In genomic region chr18:13558132-13558531, GRCh38 we compare ENCODE assay signal across 8 cellular contexts.
DNase-seq lines count a peak whose midpoint lies in the region; ATAC-seq, FAIRE-seq and TF ChIP-seq lines count a peak whose summit lies in the region.

No MANE protein-coding gene starts in this region.

- in situ Hi-C loops in K562 (cut with MboI), result loop anchor here (10.0 kb wide), 1 partner anchor 527 kb away; no protein-coding TSS in a partner anchor

- no peak overlapping the region for H3K9ac ChIP-seq in K562 (ENCODE audit: insufficient read depth in 1 of 2, low read depth in 2 of 2, low read length in 2 of 2)

- BruUV-seq in PC-9 (replicated peaks; lab: Mats Ljungman, UMichigan) (no TSS peak), K562 (replicated peaks; lab: Mats Ljungman, UMichigan) (no TSS peak)

- TF ChIP-seq EP300 in K562 (IDR thresholded peaks at IDR 0.05; ENCODE audit: low read length), result no peak
- no peak for TF ChIP-seq EP300 in stomach (IDR thresholded peaks at IDR 0.05)

- TF ChIP-seq POLR2A in K562 (conservative IDR thresholded peaks at IDR 0.05), result no peak
- no peak for TF ChIP-seq POLR2A in stomach (IDR thresholded peaks at IDR 0.05)

- CTCF ChIA-PET in PC-9 (lab: Charles Lee) (no interaction called here), K562 (lab: Yijun Ruan, JAX; ENCODE audit: low intra/inter-chr PET ratio) (interaction anchor here (0.7 to 1.3 kb wide), 3 partner anchors 72 to 255 kb away, joined by 3 read pairs; no protein-coding TSS in a partner anchor)

- peaks cover 73% of the 10 kb centered on the region for H3K27me3 ChIP-seq in PC-9 (ENCODE audit: insufficient read depth, low read depth)
- H3K27me3 ChIP-seq in K562 (ENCODE audit: control insufficient read depth in 2 of 2, insufficient read depth in 2 of 2, low read length in 2 of 2), result no peaks in the 10 kb centered on the region; a peak in 1 of 5 replicates
- H3K27me3 ChIP-seq in stomach, result no peaks in the 10 kb centered on the region

- peak; percentile 45 for ATAC-seq in GM18868 (IDR thresholded peaks at IDR 0.05; ENCODE audit: unreplicated experiment)
- ATAC-seq in HG03558 (IDR thresholded peaks at IDR 0.05; ENCODE audit: extremely low read depth, unreplicated experiment), result peak; percentile 35
- ATAC-seq in K562, result peak; percentile 96
- ATAC-seq in GM18873 (IDR thresholded peaks at IDR 0.05; ENCODE audit: low FRiP score, unreplicated experiment), result no peak

- H4K20me1 ChIP-seq in PC-9 (ENCODE audit: insufficient read depth) (no peaks in the 10 kb centered on the region), K562 (replicated peaks; ENCODE audit: control insufficient read depth, insufficient read depth, low read length) (no peaks in the 10 kb centered on the region; the same call in 1 of the 2 replicates)

- POLR2A ChIA-PET in PC-9 (lab: Charles Lee; ENCODE audit: unreplicated experiment) (no interaction called here), K562 (lab: Yijun Ruan, JAX) (interaction anchor here (1.5 kb wide), 1 partner anchor 8 kb away, joined by 3 read pairs; no protein-coding TSS in a partner anchor)

- H3F3A ChIP-seq in PC-9 (ENCODE audit: insufficient read depth, low read depth), result no peaks in the 10 kb centered on the region

- H3K9me3 ChIP-seq in PC-9 (ENCODE audit: insufficient read depth, low read depth) (no peaks in the 10 kb centered on the region; the same call in 1 of the 2 replicates), K562 (replicated peaks; ENCODE audit: control insufficient read depth, insufficient read depth, low read depth, low read length) (no peaks in the 10 kb centered on the region), stomach (no peaks in the 10 kb centered on the region)

- DNase-seq in C1 segment of cervical spinal cord (lab: John Stamatoyannopoulos, UW), result peak in 8 of 14 donors; percentile 13 to 64 (median 55)
- peak in 1 of 2 experiments; percentile 11 for DNase-seq in PC-9
- DNase-seq in K562 (ENCODE audit: extremely low read depth in 1 of 4, low spot score in 3 of 4), result peak; percentile 47 to 64 (median 51)
- DNase-seq in iris pigment epithelial cell (ENCODE audit: low read depth), result peak; percentile 32
- no peak for DNase-seq in stomach

- H3K9me1 ChIP-seq in K562 (ENCODE audit: control insufficient read depth, insufficient read depth, low read length), result no peaks in the 10 kb centered on the region

- H3K36me3 ChIP-seq in PC-9 (ENCODE audit: low read depth), result no peaks in the 10 kb centered on the region
- no peaks in the 10 kb centered on the region for H3K36me3 ChIP-seq in K562 (ENCODE audit: control insufficient read depth, insufficient read depth, low read length)
- H3K36me3 ChIP-seq in stomach, result no peaks in the 10 kb centered on the region

- intact Hi-C loops in PC-9 (cut with micrococcal nuclease; ENCODE audit: unreplicated experiment), result loop anchor here (1.0 to 10.0 kb wide), 3 partner anchors 72 to 529 kb away; no protein-coding TSS in a partner anchor
- intact Hi-C loops in K562 (cut with micrococcal nuclease), result loop anchor here (1.0 to 10.0 kb wide), 3 partner anchors 72 to 517 kb away; no protein-coding TSS in a partner anchor
- intact Hi-C loops in stomach (cut with DNase I; ENCODE audit: low total_unique reads), result no loop called here

- H3K79me2 ChIP-seq in PC-9 (ENCODE audit: low read depth) (no peaks in the 10 kb centered on the region), K562 (ENCODE audit: control insufficient read depth, insufficient read depth, low read length) (no peaks in the 10 kb centered on the region)

- FAIRE-seq in K562 (lab: Jason Lieb, UNC), result peak; percentile 84

- H2AFZ ChIP-seq in PC-9 (no peak overlapping the region), K562 (ENCODE audit: low read depth, low read length) (no peak overlapping the region)

- H3K27ac ChIP-seq in PC-9 (no peak overlapping the region), K562 (ENCODE audit: extremely low read depth, low read depth, low read length) (no peak overlapping the region), stomach (no peak overlapping the region)

- H3K4me3 ChIP-seq in PC-9 (no peak overlapping the region), K562 (no peak overlapping the region), stomach (no peak overlapping the region)

- peak; percentile 61 for TF ChIP-seq CTCF in PC-9 (conservative IDR thresholded peaks at IDR 0.05)
- TF ChIP-seq CTCF in K562 (IDR thresholded peaks at IDR 0.05 in 2 of 3, conservative IDR thresholded peaks at IDR 0.05 in 1 of 3; ENCODE audit: insufficient read depth in 2 of 3, low read depth in 1 of 3, low read length in 3 of 3), result peak; percentile 48 to 69 (median 69)
- TF ChIP-seq CTCF in stomach (IDR thresholded peaks at IDR 0.05), result peak in 4 of 7 experiments; percentile 21 to 38 (median 26)

- H3K9me2 ChIP-seq in PC-9 (ENCODE audit: insufficient read depth), result no peaks in the 10 kb centered on the region

- H3K4me2 ChIP-seq in PC-9 (no peak overlapping the region), K562 (ENCODE audit: insufficient read depth, low read length) (no peak overlapping the region)

- H3K4me1 ChIP-seq in PC-9 (replicated peaks; ENCODE audit: insufficient read depth) (no peaks in the 10 kb centered on the region), K562 (replicated peaks in 1 of 2; ENCODE audit: control insufficient read depth in 2 of 2, insufficient read depth in 2 of 2, low read length in 2 of 2) (no peaks in the 10 kb centered on the region), stomach (peaks cover 0 to 23% (median 7%) of the 10 kb centered on the region in 4 donors)

- peak; percentile 47 to 74 for TF ChIP-seq RAD21 in K562 (CRISPR knock-in tag; conservative IDR thresholded peaks at IDR 0.05 in 1 of 2, IDR thresholded peaks at IDR 0.05 in 1 of 2)

- WGBS in K562 (ENCODE audit: insufficient coverage, low coverage, missing lambda C conversion rate), result 0% methylated on average over 5 of the region's 5 CpGs
- WGBS in stomach, 5 donors, result 4 to 17% (median 11%) methylated on average over 5 of the region's 5 CpGs

TF ChIP-seq in K562, 482 proteins besides CTCF, POLR2A, EP300 and RAD21:
- TF ChIP-seq ZNF431 (CRISPR knock-in tag; IDR thresholded peaks at IDR 0.05), result no peak
- TF ChIP-seq ZNF277 (CRISPR knock-in tag; IDR thresholded peaks at IDR 0.05; ENCODE audit: borderline replicate concordance), result no peak
- TF ChIP-seq, protein P1, sequence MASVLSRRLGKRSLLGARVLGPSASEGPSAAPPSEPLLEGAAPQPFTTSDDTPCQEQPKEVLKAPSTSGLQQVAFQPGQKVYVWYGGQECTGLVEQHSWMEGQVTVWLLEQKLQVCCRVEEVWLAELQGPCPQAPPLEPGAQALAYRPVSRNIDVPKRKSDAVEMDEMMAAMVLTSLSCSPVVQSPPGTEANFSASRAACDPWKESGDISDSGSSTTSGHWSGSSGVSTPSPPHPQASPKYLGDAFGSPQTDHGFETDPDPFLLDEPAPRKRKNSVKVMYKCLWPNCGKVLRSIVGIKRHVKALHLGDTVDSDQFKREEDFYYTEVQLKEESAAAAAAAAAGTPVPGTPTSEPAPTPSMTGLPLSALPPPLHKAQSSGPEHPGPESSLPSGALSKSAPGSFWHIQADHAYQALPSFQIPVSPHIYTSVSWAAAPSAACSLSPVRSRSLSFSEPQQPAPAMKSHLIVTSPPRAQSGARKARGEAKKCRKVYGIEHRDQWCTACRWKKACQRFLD (CRISPR knock-in tag; IDR thresholded peaks at IDR 0.05), result no peak
- TF ChIP-seq TEAD2 (tag; IDR thresholded peaks at IDR 0.05), result no peak
- peak; percentile 53; the same call in 1 of the 2 replicates for TF ChIP-seq SMC3 (conservative IDR thresholded peaks at IDR 0.05; ENCODE audit: insufficient read depth, low read depth, low read length)
- no peak for TF ChIP-seq ADNP (tag; IDR thresholded peaks at IDR 0.05)
